In genomic region chr13:38223093-38223492, GRCh38 we compare ENCODE assay signal across 10 cellular contexts.
A peak's percentile ranks its signal among the peaks of the same experiment; 100 is the strongest.
DNase-seq lines count a peak whose midpoint lies in the region; ATAC-seq and TF ChIP-seq lines count a peak whose summit lies in the region.
"Had no signal": no experiment of that assay in that cellular context is flagged by ENCODE, and none has a peak within 500 bp of the region (broad histone marks: within the 10 kb centered on the region; RNA-seq: fewer than 3 reads in every experiment).

No MANE protein-coding gene starts in this region.

- intact Hi-C loops in body of pancreas (cut with DNase I), result no loop called here

- TF ChIP-seq POLR2A in body of pancreas (IDR thresholded peaks at IDR 0.05), result no peak

- H3K4me1 ChIP-seq in body of pancreas, result no peaks in the 10 kb centered on the region

- H3K4me3 ChIP-seq in AG04450 (ENCODE audit: low read depth, low read length), result no peak overlapping the region
- H3K4me3 ChIP-seq in body of pancreas, result no peak overlapping the region

- peak; percentile 42 for TF ChIP-seq CTCF in AG04450 (IDR thresholded peaks at IDR 0.05; ENCODE audit: low read depth, low read length)
- no peak for TF ChIP-seq CTCF in body of pancreas (IDR thresholded peaks at IDR 0.05)

- DNase-seq in AG04450 (ENCODE audit: low read depth, low spot score) (no peak), HEK293T (ENCODE audit: extremely low spot score) (peak; percentile 24), SW 1271 (lab: John Stamatoyannopoulos, UW) (peak; percentile 0 to 24), iPS DF 4.7 (ENCODE audit: extremely low read depth, low spot score) (peak; percentile 25), NCI-H2196 treated with DMSO at 0.1 percent for 48 hours (lab: John Stamatoyannopoulos, UW; ENCODE audit: unreplicated experiment) (no peak), NCI-H1436 (lab: John Stamatoyannopoulos, UW) (no peak), T1000 (lab: John Stamatoyannopoulos, UW) (no peak), body of pancreas (no peak)
- DNase-seq: effector CD8-positive, alpha-beta T cell had no signal

- no peak for ATAC-seq in body of pancreas

- H3K27ac ChIP-seq in AG04450 (ENCODE audit: low read depth, low read length), result no peak overlapping the region
- no peak overlapping the region for H3K27ac ChIP-seq in body of pancreas
- H3K27ac ChIP-seq: neutrophil had no signal

- H3K27me3 ChIP-seq in AG04450 (ENCODE audit: control insufficient read depth, insufficient read depth, low read length), result no peaks in the 10 kb centered on the region
- H3K27me3 ChIP-seq in body of pancreas, result no peaks in the 10 kb centered on the region
- H3K27me3 ChIP-seq: neutrophil had no signal

- H3K9me3 ChIP-seq in AG04450 (ENCODE audit: control insufficient read depth, insufficient read depth, low read length) (no peaks in the 10 kb centered on the region), body of pancreas (no peaks in the 10 kb centered on the region)
- H3K9me3 ChIP-seq: neutrophil had no signal

- 83 to 88% methylated on average over 1 of the region's 1 CpG for whole genome bisulfite sequencing in body of pancreas, 2 donors

- POLR2A ChIA-PET in AG04450 (lab: Yijun Ruan, JAX), result no interaction called here
- POLR2A ChIA-PET in HEK293T (lab: Yijun Ruan, JAX), result no interaction called here

- H3K36me3 ChIP-seq in body of pancreas (replicated peaks in 1 of 2; ENCODE audit: insufficient read depth in 1 of 2, low read depth in 2 of 2), result no peaks in the 10 kb centered on the region
- H3K36me3 ChIP-seq: neutrophil had no signal

- CTCF ChIA-PET in AG04450 (lab: Charles Lee), result interaction anchor here (1.2 kb wide), 1 partner anchor 12 kb away, joined by 4 read pairs; no protein-coding TSS in a partner anchor
- CTCF ChIA-PET in HEK293T (lab: Yijun Ruan, JAX), result no interaction called here

TF ChIP-seq in HEK293T, 16 proteins besides CTCF, POLR2A, EP300 and RAD21:
- TF ChIP-seq NFRKB (IDR thresholded peaks at IDR 0.05), result no peak
- TF ChIP-seq L3MBTL2 (conservative IDR thresholded peaks at IDR 0.05), result no peak
- TF ChIP-seq ZNF384 (IDR thresholded peaks at IDR 0.05), result no peak
- TF ChIP-seq BHLHE40 (IDR thresholded peaks at IDR 0.05; ENCODE audit: borderline replicate concordance), result no peak
- TF ChIP-seq CTBP1 (IDR thresholded peaks at IDR 0.05; ENCODE audit: borderline replicate concordance), result no peak
- no peak for TF ChIP-seq LEF1 (IDR thresholded peaks at IDR 0.05; ENCODE audit: borderline replicate concordance)
- no peak for TF ChIP-seq FOXM1 (IDR thresholded peaks at IDR 0.05; ENCODE audit: borderline replicate concordance)
- TF ChIP-seq SP1 (IDR thresholded peaks at IDR 0.05), result no peak

Comparison
In these comparisons a context has a peak if more than half of its experiments do, and no peak if none do; other contexts are left out.
1. DNase-seq: peak in HEK293T (single experiment), SW 1271 (2 of 2) and iPS DF 4.7 (single experiment); none in AG04450 (single experiment), NCI-H2196 treated with DMSO at 0.1 percent for 48 hours (single experiment), NCI-H1436 (single experiment), T1000 (single experiment) and body of pancreas (0 of 4).